In genomic region chr2:161273038-161273760, GRCh38 we compare ENCODE assay signal across 8 cellular contexts. TPM values are rescaled to one million over a fixed set of nuclear protein-coding genes. Genes with fewer than 3 reads are reported as not detected.
DNase-seq lines count a peak whose midpoint lies in the region; ATAC-seq and TF ChIP-seq lines count a peak whose summit lies in the region.

No MANE protein-coding gene starts in this region.

- in situ Hi-C loops in GM23248 (cut with MboI), result loop anchor here (25.0 kb wide), 1 partner anchor 664 kb away; no protein-coding TSS in a partner anchor

- no peak for ATAC-seq in aorta (ENCODE audit: low FRiP score)

- no peak overlapping the region for H3K27ac Mint-ChIP-seq in nephron

- H3K4me1 Mint-ChIP-seq in nephron, result no peaks in the 10 kb centered on the region

- no peaks in the 10 kb centered on the region for H3F3A ChIP-seq in GM23248 (ENCODE audit: insufficient read depth)

- intact Hi-C loops in aorta (cut with DNase I), result loop anchor here (2.0 to 5.0 kb wide), 2 partner anchors 46 to 48 kb away; no protein-coding TSS in a partner anchor

- no peak overlapping the region for H3K4me2 ChIP-seq in GM23248 (ENCODE audit: unreplicated experiment)

- no peak overlapping the region for H3K27ac ChIP-seq in 22Rv1
- no peak overlapping the region for H3K27ac ChIP-seq in GM23248
- no peak overlapping the region for H3K27ac ChIP-seq in aorta (ENCODE audit: low read depth in 1 of 2, low read length in 2 of 2)

- H3K4me1 ChIP-seq in GM23248 (ENCODE audit: insufficient read depth) (no peaks in the 10 kb centered on the region), aorta (ENCODE audit: control insufficient read depth in 1 of 2, insufficient read depth in 2 of 2, low read length in 2 of 2) (no peaks in the 10 kb centered on the region)

- no peak overlapping the region for H3K4me3 ChIP-seq in GM23248
- no peak overlapping the region for H3K4me3 ChIP-seq in aorta (ENCODE audit: low read length in 2 of 2)

- no peaks in the 10 kb centered on the region for H3K9me3 Mint-ChIP-seq in nephron

- H2AFZ ChIP-seq in GM23248, result peak overlapping the region; percentile 57; the same call in 1 of the 2 replicates

- no peak overlapping the region for H3K9ac ChIP-seq in GM23248

- H3K79me2 ChIP-seq in GM23248 (ENCODE audit: insufficient read depth), result no peaks in the 10 kb centered on the region

- H3K9me2 ChIP-seq in GM23248 (ENCODE audit: insufficient read depth), result no peaks in the 10 kb centered on the region

- no peaks in the 10 kb centered on the region for H3K27me3 Mint-ChIP-seq in nephron (ENCODE audit: low read depth)

- DNase-seq in EH (ENCODE audit: low read depth), result peak; percentile 63
- DNase-seq in GM23248, result peak; percentile 63
- DNase-seq in LHCN-M2 (ENCODE audit: low read depth), result peak; percentile 52
- DNase-seq in RPMI7951 (ENCODE audit: low read depth), result peak; percentile 61
- DNase-seq in effector CD4-positive, alpha-beta T cell, result peak; percentile 57
- no peak for DNase-seq in aorta

- H3K36me3 ChIP-seq in GM23248 (ENCODE audit: low read depth) (no peaks in the 10 kb centered on the region), aorta (ENCODE audit: control insufficient read depth in 1 of 2, insufficient read depth in 2 of 2, low read length in 1 of 2) (no peaks in the 10 kb centered on the region)

- TF ChIP-seq CTCF in 22Rv1 (IDR thresholded peaks at IDR 0.05) (peak; percentile 55), nephron (IDR thresholded peaks at IDR 0.05; ENCODE audit: unreplicated experiment in 3 of 3) (peak; percentile 55 to 73 (median 55))

- H3K4me3 Mint-ChIP-seq in nephron, result no peak overlapping the region

- H3K27me3 ChIP-seq in GM23248 (replicated peaks; ENCODE audit: insufficient read depth) (no peaks in the 10 kb centered on the region), aorta (ENCODE audit: control insufficient read depth in 1 of 2, insufficient read depth in 2 of 2, low read length in 1 of 2) (no peaks in the 10 kb centered on the region)

- H3K9me3 ChIP-seq in GM23248 (ENCODE audit: low read depth) (no peaks in the 10 kb centered on the region), aorta (ENCODE audit: control insufficient read depth, low read length) (no peaks in the 10 kb centered on the region)

- no peaks in the 10 kb centered on the region for H4K20me1 ChIP-seq in GM23248 (ENCODE audit: insufficient read depth)

- no peaks in the 10 kb centered on the region for H3K36me3 Mint-ChIP-seq in nephron (ENCODE audit: low read depth)

- WGBS in GM23248 (ENCODE audit: low coverage in 1 of 2, low lambda C conversion rate in 2 of 2, missing lambda C conversion rate in 2 of 2), 2 experiments, result 31 to 32% methylated on average over 5 of the region's 5 CpGs
- 43 to 46% methylated on average over 5 of the region's 5 CpGs for WGBS in aorta, 2 donors

RNA-seq across cellular contexts. Expression of gene PSMD14, which starts 35.0 kb away (rescaled TPM):
- total RNA-seq in GM23248 (2014; rRNA removed; shearing (Covaris generic)), result 94.4 and 104 TPM in 2 replicates
- 90.5 and 96.0 TPM in 2 replicates for polyA plus RNA-seq in GM23248 (2016; fragmentation: Nextera tagmentation; extraction: Ambion mirVana)
- total RNA-seq in LHCN-M2 (2014; rRNA removed), result 147 and 149 TPM in 2 replicates
- polyA plus RNA-seq in LHCN-M2 (2012), result 59.0 TPM
- 198 and 202 TPM in 2 replicates for total RNA-seq in RPMI7951 (2014; rRNA removed; shearing (Covaris generic))
- 10 to 100 TPM; 26.9 to 31.8 TPM for total RNA-seq in aorta
- polyA plus RNA-seq in aorta, result 10 to 100 TPM; 21.0 to 47.7 TPM

Comparison
In these comparisons a context has a peak if more than half of its experiments do, and no peak if none do; other contexts are left out.
1. DNase-seq: peak in EH (single experiment), GM23248 (single experiment), LHCN-M2 (single experiment), RPMI7951 (single experiment) and effector CD4-positive, alpha-beta T cell (single experiment); none in aorta (0 of 2).